ENCODE assay signal across 9 cellular contexts in genomic region chr1:23452011-23452411, GRCh38. TPM values are rescaled to one million over a fixed set of nuclear protein-coding genes. Genes with fewer than 3 reads are reported as not detected.
DNase-seq lines count a peak whose midpoint lies in the region; ATAC-seq and TF ChIP-seq lines count a peak whose summit lies in the region.
"Had no signal": no experiment of that assay in that cellular context is flagged by ENCODE, and none has a peak within 500 bp of the region (broad histone marks: within the 10 kb centered on the region; RNA-seq: fewer than 3 reads in every experiment).

No MANE protein-coding gene starts in this region.

- no peaks in the 10 kb centered on the region for H3K9me3 ChIP-seq in GM23248 (ENCODE audit: low read depth)
- no peaks in the 10 kb centered on the region for H3K9me3 ChIP-seq in mammary epithelial cell (replicated peaks; ENCODE audit: insufficient read depth, low read length)
- H3K9me3 ChIP-seq in H9 (ENCODE audit: control insufficient read depth, low read depth, low read length), result no peaks in the 10 kb centered on the region

- H4K5ac ChIP-seq in H9 (ENCODE audit: insufficient read length, low read depth, low read length), result no peak overlapping the region

- peak; percentile 58 for DNase-seq in GM23248
- peak; percentile 28 for DNase-seq in NCI-H526 treated with DMSO at 0.1 percent for 48 hours (lab: John Stamatoyannopoulos, UW)
- peak; percentile 94 for DNase-seq in mammary epithelial cell
- no peak for DNase-seq in omental fat pad (ENCODE audit: low spot score)
- no peak for DNase-seq in H9
- no peak for DNase-seq in stimulated activated CD4-positive, alpha-beta T cell treated with anti-CD3 and anti-CD28 coated beads, Interleukin-2, amount 100 ng/mL, for 48 hours

- CTCF ChIA-PET in mammary epithelial cell (lab: Charles Lee; ENCODE audit: low non-redundant PET), result interaction anchor here (0.6 to 0.7 kb wide), 2 partner anchors 45 to 47 kb away, joined by 3 to 4 read pairs; no protein-coding TSS in a partner anchor

- no peak overlapping the region for H2BK20ac ChIP-seq in H9 (ENCODE audit: low read depth, low read length, poor library complexity, severe bottlenecking)

- H2AK5ac ChIP-seq in H9 (ENCODE audit: insufficient read length, low read length), result no peak overlapping the region

- no peak overlapping the region for H3K4ac ChIP-seq in H9 (ENCODE audit: low read depth, low read length)

- H4K20me1 ChIP-seq in GM23248 (ENCODE audit: insufficient read depth) (no peaks in the 10 kb centered on the region), mammary epithelial cell (ENCODE audit: insufficient read depth, low read length) (no peaks in the 10 kb centered on the region), H9 (ENCODE audit: control insufficient read depth, insufficient read depth, insufficient read length) (no peaks in the 10 kb centered on the region)

- TF ChIP-seq CTCF in mammary epithelial cell (conservative IDR thresholded peaks at IDR 0.05 in 1 of 2, IDR thresholded peaks at IDR 0.05 in 1 of 2; ENCODE audit: extremely low read depth in 1 of 2, insufficient read depth in 1 of 2, low read depth in 1 of 2, low read length in 2 of 2) (no peak), omental fat pad (IDR thresholded peaks at IDR 0.05) (no peak), H9 (conservative IDR thresholded peaks at IDR 0.05) (no peak)

- H3K27me3 Mint-ChIP-seq in H9 (ENCODE audit: low read depth), result no peaks in the 10 kb centered on the region; the same call in 1 of the 2 replicates

- peak; percentile 53 for ATAC-seq in omental fat pad (ENCODE audit: low FRiP score)
- no peak for ATAC-seq in GM18868 (IDR thresholded peaks at IDR 0.05; ENCODE audit: unreplicated experiment)
- ATAC-seq in GM21825 (IDR thresholded peaks at IDR 0.05; ENCODE audit: unreplicated experiment), result no peak

- H3F3A ChIP-seq in GM23248 (ENCODE audit: insufficient read depth), result peaks cover 5% of the 10 kb centered on the region; the same call in 1 of the 2 replicates

- no peak overlapping the region for H3K56ac ChIP-seq in H9 (ENCODE audit: insufficient read length, low read depth, low read length)

- no peak overlapping the region for H4K8ac ChIP-seq in H9 (replicated peaks; ENCODE audit: insufficient read length, low read depth, low read length)

- H3K79me2 ChIP-seq in GM23248 (ENCODE audit: insufficient read depth), result no peaks in the 10 kb centered on the region
- H3K79me2 ChIP-seq in mammary epithelial cell (ENCODE audit: insufficient read depth, low read length), result no peaks in the 10 kb centered on the region
- no peaks in the 10 kb centered on the region for H3K79me2 ChIP-seq in H9 (ENCODE audit: insufficient read depth, low read length)

- no peaks in the 10 kb centered on the region for H3K9me3 Mint-ChIP-seq in H9
- H3K9me3 Mint-ChIP-seq: IgD-negative memory B cell had no signal

- H3K27me3 ChIP-seq in GM23248 (replicated peaks; ENCODE audit: insufficient read depth) (no peaks in the 10 kb centered on the region), mammary epithelial cell (ENCODE audit: insufficient read depth, low read length) (no peaks in the 10 kb centered on the region), H9 (ENCODE audit: insufficient read depth, low read length) (no peaks in the 10 kb centered on the region)

- dilution Hi-C loops in mammary epithelial cell (cut with HindIII; ENCODE audit: low sequenced_read_pairs), result no loop called here

- H3K79me1 ChIP-seq in H9 (ENCODE audit: insufficient read depth, low read depth, low read length, poor library complexity, severe bottlenecking), result no peaks in the 10 kb centered on the region

- H3K4me3 Mint-ChIP-seq in H9, result no peak overlapping the region
- H3K4me3 Mint-ChIP-seq: IgD-negative memory B cell had no signal

- peaks cover 1 to 26% (median 3%) of the 10 kb centered on the region in 3 experiments; a peak in 5 of 7 replicates for H3K36me3 Mint-ChIP-seq in H9 (ENCODE audit: insufficient read depth in 1 of 3, low read depth in 3 of 3)
- H3K36me3 Mint-ChIP-seq: IgD-negative memory B cell had no signal

- H3K4me1 ChIP-seq in GM23248 (ENCODE audit: insufficient read depth), result peaks cover 23% of the 10 kb centered on the region
- H3K4me1 ChIP-seq in mammary epithelial cell (ENCODE audit: insufficient read depth, low read length), result peaks cover 31% of the 10 kb centered on the region
- H3K4me1 ChIP-seq in H9 (ENCODE audit: insufficient read depth, low read length), result no peaks in the 10 kb centered on the region

- H3T11ph ChIP-seq in H9 (ENCODE audit: low read length), result no peak overlapping the region

- no peaks in the 10 kb centered on the region for H3K23me2 ChIP-seq in H9 (ENCODE audit: insufficient read length, low read depth, low read length, poor library complexity, severe bottlenecking)

- no peak overlapping the region for H2BK120ac ChIP-seq in H9 (ENCODE audit: low read depth, low read length, poor library complexity, severe bottlenecking)

- in situ Hi-C loops in GM23248 (cut with MboI) (no loop called here), mammary epithelial cell (cut with MboI; ENCODE audit: low sequenced_read_pairs in 2 of 2) (no loop called here)

- H3K27ac Mint-ChIP-seq in H9, result 0 out of 7 replicates have a peak overlapping the region, but pooled peaks of 1 of the 3 experiments have one; percentile 21

- no peak overlapping the region for H3K4me2 ChIP-seq in GM23248 (ENCODE audit: unreplicated experiment)
- peak overlapping the region; percentile 25 for H3K4me2 ChIP-seq in mammary epithelial cell (ENCODE audit: insufficient read depth, low read depth, low read length)
- H3K4me2 ChIP-seq in H9 (ENCODE audit: insufficient read depth, insufficient read length, low read length), result no peak overlapping the region

- BruUV-seq in mammary epithelial cell (replicated peaks; lab: Mats Ljungman, UMichigan), result no TSS peak

- H3K9ac ChIP-seq in GM23248 (peak overlapping the region; percentile 42), mammary epithelial cell (ENCODE audit: insufficient read depth, low read length) (no peak overlapping the region), H9 (ENCODE audit: extremely low read depth, insufficient read length, low read length) (no peak overlapping the region)

- H2AFZ ChIP-seq in GM23248 (no peak overlapping the region), mammary epithelial cell (ENCODE audit: low read depth, low read length) (peak overlapping the region; percentile 22), H9 (ENCODE audit: low read length) (no peak overlapping the region)

- H4K91ac ChIP-seq in H9 (ENCODE audit: insufficient read length, low read depth, low read length), result no peak overlapping the region

- no peak overlapping the region for H3K23ac ChIP-seq in H9 (ENCODE audit: insufficient read length, low read depth, low read length)

- H2BK15ac ChIP-seq in H9 (ENCODE audit: low read depth, low read length), result no peak overlapping the region

- H3K18ac ChIP-seq in H9 (ENCODE audit: insufficient read length, low read depth, low read length), result no peak overlapping the region

- no peak overlapping the region for H2BK5ac ChIP-seq in H9 (ENCODE audit: insufficient read length, low read length)

- no peaks in the 10 kb centered on the region for H3K4me1 Mint-ChIP-seq in H9
- H3K4me1 Mint-ChIP-seq: IgD-negative memory B cell had no signal

- no peak overlapping the region for H3K4me3 ChIP-seq in GM23248
- H3K4me3 ChIP-seq in mammary epithelial cell (replicated peaks in 1 of 3; ENCODE audit: insufficient read depth in 1 of 3, low read depth in 2 of 3, low read length in 3 of 3), result no peak overlapping the region

- whole genome bisulfite sequencing in GM23248 (ENCODE audit: low coverage in 1 of 2, low lambda C conversion rate in 2 of 2, missing lambda C conversion rate in 2 of 2), 2 experiments, result 11 to 20% methylated on average over 5 of the region's 5 CpGs
- 0% methylated on average over 4 of the region's 5 CpGs for WGBS in mammary epithelial cell (ENCODE audit: low coverage, missing lambda C conversion rate)
- no CpG with 5 or more reads among the region's 5 CpGs for WGBS in H9 (ENCODE audit: extremely low coverage, insufficient read length, low lambda C conversion rate)

- no peak overlapping the region for H2BK12ac ChIP-seq in H9 (ENCODE audit: insufficient read length, low read depth, low read length)

- H3K36me3 ChIP-seq in GM23248 (ENCODE audit: low read depth) (0 out of 2 replicates have a peak, but pooled peaks cover 3% of the 10 kb centered on the region), mammary epithelial cell (ENCODE audit: insufficient read depth, low read length) (no peaks in the 10 kb centered on the region)

- intact Hi-C loops in mammary epithelial cell (cut with micrococcal nuclease), result loop anchor here (2.0 kb wide), 2 partner anchors 17 to 45 kb away; no protein-coding TSS in a partner anchor

- no peaks in the 10 kb centered on the region for H3K9me2 ChIP-seq in GM23248 (ENCODE audit: insufficient read depth)

- H3K27ac ChIP-seq in GM23248, result 0 out of 2 replicates have a peak overlapping the region, but pooled peaks have one; percentile 0
- no peak overlapping the region for H3K27ac ChIP-seq in mammary epithelial cell (ENCODE audit: insufficient read depth, low read depth, low read length)
- no peak overlapping the region for H3K27ac ChIP-seq in H9 (ENCODE audit: insufficient read length, low read depth, low read length)

- no peak overlapping the region for H3K14ac ChIP-seq in H9 (ENCODE audit: insufficient read depth, low read length)

RNA-seq across cellular contexts. Expression of gene TCEA3, which starts 27.5 kb away (rescaled TPM):
- 9.2 and 16.3 TPM in 2 replicates for total RNA-seq in GM23248 (2014; rRNA removed; shearing (Covaris generic))
- 21.3 and 23.2 TPM in 2 replicates for polyA plus RNA-seq in GM23248 (2016; fragmentation: Nextera tagmentation; extraction: Ambion mirVana)
- total RNA-seq in mammary epithelial cell, result 1 to 10 TPM in 1 of 2 donors, under 1 TPM in 1; 0.24 to 1.5 TPM
- 0.56 TPM for polyA plus RNA-seq in mammary epithelial cell
- not detected for polyA minus RNA-seq in mammary epithelial cell
- 10 to 100 TPM in 1 of 4 donors, 1 to 10 TPM in 3; 5.0 to 13.2 (median 7.5) TPM for total RNA-seq in omental fat pad
- 0.29 and 0.37 TPM in 2 replicates for total RNA-seq in H9 (2021)

RNA-seq across cellular contexts. Expression of gene ASAP3, which starts 32.0 kb away (rescaled TPM):
- total RNA-seq in GM23248 (2014; rRNA removed; shearing (Covaris generic)), result 27.3 and 37.1 TPM in 2 replicates
- polyA plus RNA-seq in GM23248 (2016; fragmentation: Nextera tagmentation; extraction: Ambion mirVana) (13.9 and 14.1 TPM in 2 replicates), mammary epithelial cell (11.1 TPM)
- total RNA-seq in mammary epithelial cell (10 to 100 TPM; 11.8 to 22.0 TPM), omental fat pad (10 to 100 TPM; 30.6 to 71.7 (median 36.7) TPM), H9 (2021) (25.9 and 26.7 TPM in 2 replicates)
- polyA minus RNA-seq in mammary epithelial cell, result 24.1 TPM

Comparison
In these comparisons a context has a peak if more than half of its experiments do, and no peak if none do; other contexts are left out.
1. DNase-seq: peak in GM23248 (single experiment), NCI-H526 treated with DMSO at 0.1 percent for 48 hours (single experiment) and mammary epithelial cell (single experiment); none in omental fat pad (single experiment), H9 (single experiment) and stimulated activated CD4-positive, alpha-beta T cell treated with anti-CD3 and anti-CD28 coated beads, Interleukin-2, amount 100 ng/mL, for 48 hours (0 of 2).